ENCODE assay signal across 7 cellular contexts in the genomic region with DNA sequence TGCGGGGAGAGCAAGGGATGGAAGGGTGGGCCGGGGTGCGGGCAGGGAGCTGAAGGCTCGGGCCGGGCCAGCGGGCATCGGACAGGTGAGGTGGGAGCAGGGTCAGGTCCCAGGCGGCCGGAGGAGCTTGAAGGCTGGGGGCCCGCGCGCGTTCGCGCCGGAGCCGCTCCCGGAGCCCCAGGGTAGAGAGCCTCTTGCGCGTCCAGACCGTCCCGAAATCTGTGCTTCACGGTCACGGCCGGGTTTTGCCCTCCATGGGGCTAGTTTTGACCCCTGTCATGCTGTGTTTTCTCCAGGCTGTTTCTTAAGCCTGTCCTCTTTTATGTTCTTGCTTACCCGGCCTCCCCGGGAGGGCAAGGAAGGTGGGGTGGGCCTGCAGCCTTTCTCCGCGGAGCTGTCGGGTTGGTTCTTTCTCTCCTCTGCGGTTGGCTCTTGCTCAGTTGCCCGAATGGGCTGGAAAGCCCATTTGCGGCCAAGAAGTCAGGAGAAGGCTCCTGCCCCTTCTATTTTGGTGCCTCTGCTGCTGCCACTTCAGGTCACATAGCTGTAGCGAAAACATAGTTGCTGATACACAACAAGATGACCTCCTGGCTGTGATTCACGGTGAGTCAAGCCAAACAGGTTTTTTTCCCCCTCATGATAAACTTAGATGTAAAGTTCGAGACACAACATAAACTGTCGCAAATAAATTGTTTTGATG. TPM values are rescaled to one million over a fixed set of nuclear protein-coding genes. Genes with fewer than 3 reads are reported as not detected.
DNase-seq lines count a peak whose midpoint lies in the region; ATAC-seq and TF ChIP-seq lines count a peak whose summit lies in the region.

No MANE protein-coding gene starts in this region.

- H2AFZ ChIP-seq in GM23338: peak overlapping the region; percentile 96

- H3K36me3 Mint-ChIP-seq in GM23338 (ENCODE audit: low read depth) (peaks cover 3% of the 10 kb centered on the region; the same call in 1 of the 3 replicates), neural crest cell (ENCODE audit: low read depth) (no peaks in the 10 kb centered on the region)
- peaks cover 6% of the 10 kb centered on the region for H3K36me3 Mint-ChIP-seq in activated T-cell treated with anti-CD3 and anti-CD28 coated beads, Interleukin-2, amount 50 U/mL, for 4 hours (ENCODE audit: insufficient read depth)

- H3K4me1 Mint-ChIP-seq in GM23338 (peaks cover 21% of the 10 kb centered on the region), neural crest cell (peaks cover 24% of the 10 kb centered on the region)
- H3K4me1 Mint-ChIP-seq in activated T-cell treated with anti-CD3 and anti-CD28 coated beads, Interleukin-2, amount 50 U/mL, for 4 hours (ENCODE audit: low read depth): peaks cover 34% of the 10 kb centered on the region

- H3K27ac ChIP-seq in GM23338 (ENCODE audit: low read depth) (no peak overlapping the region), foreskin keratinocyte (peak overlapping the region; percentile 23)

- ATAC-seq in GM18498 (IDR thresholded peaks at IDR 0.05; ENCODE audit: unreplicated experiment) (peak; percentile 59), GM23338 (peak; percentile 73), foreskin keratinocyte (peak; percentile 77)
- peak; percentile 49 to 51 for ATAC-seq in activated T-cell treated with anti-CD3 and anti-CD28 coated beads, Interleukin-2, amount 50 U/mL, for 4 hours

- TF ChIP-seq RAD21 in Ishikawa (IDR thresholded peaks at IDR 0.05; ENCODE audit: low read depth): no peak

- peaks cover 13% of the 10 kb centered on the region for H4K20me1 ChIP-seq in GM23338 (replicated peaks; ENCODE audit: insufficient read depth)

- TF ChIP-seq CTCF in GM23338 (conservative IDR thresholded peaks at IDR 0.05; ENCODE audit: low read depth in 2 of 2): 0 out of 4 replicates have a peak, but pooled peaks of 1 of the 2 experiments have one; percentile 1
- TF ChIP-seq CTCF in foreskin keratinocyte (conservative IDR thresholded peaks at IDR 0.05): no peak
- no peak for TF ChIP-seq CTCF in neural crest cell (conservative IDR thresholded peaks at IDR 0.05)

- H3F3A ChIP-seq in GM23338 (replicated peaks; ENCODE audit: low read depth): no peaks in the 10 kb centered on the region

- DNase-seq in GM23338 (ENCODE audit: low spot score): peak; percentile 53
- DNase-seq in activated T-cell treated with anti-CD3 and anti-CD28 coated beads, Interleukin-2, amount 50 U/mL, for 4 hours: peak; percentile 5
- DNase-seq in foreskin keratinocyte: peak; percentile 54 to 76
- DNase-seq in neural crest cell (ENCODE audit: low read depth, low spot score): peak; percentile 3
- DNase-seq in 8988T: no peak

- peaks cover 4% of the 10 kb centered on the region; the same call in 1 of the 2 replicates for H3K9me2 ChIP-seq in GM23338 (ENCODE audit: insufficient read depth)

- no peaks in the 10 kb centered on the region for H3K9me3 Mint-ChIP-seq in GM23338
- no peaks in the 10 kb centered on the region for H3K9me3 Mint-ChIP-seq in activated T-cell treated with anti-CD3 and anti-CD28 coated beads, Interleukin-2, amount 50 U/mL, for 4 hours
- no peaks in the 10 kb centered on the region for H3K9me3 Mint-ChIP-seq in neural crest cell

- H3K27me3 ChIP-seq in GM23338 (ENCODE audit: insufficient read depth): no peaks in the 10 kb centered on the region
- peaks cover under 1% of the 10 kb centered on the region for H3K27me3 ChIP-seq in foreskin keratinocyte

- peaks cover 1% of the 10 kb centered on the region for H3K27me3 Mint-ChIP-seq in GM23338 (ENCODE audit: insufficient read depth, low read depth, poor library complexity)
- H3K27me3 Mint-ChIP-seq in activated T-cell treated with anti-CD3 and anti-CD28 coated beads, Interleukin-2, amount 50 U/mL, for 4 hours (ENCODE audit: low read depth): no peaks in the 10 kb centered on the region
- peaks cover 10% of the 10 kb centered on the region for H3K27me3 Mint-ChIP-seq in neural crest cell (ENCODE audit: low read depth)

- H3K36me3 ChIP-seq in GM23338 (ENCODE audit: insufficient read depth): no peaks in the 10 kb centered on the region

- peak overlapping the region; percentile 93 for H3K4me2 ChIP-seq in GM23338

- peaks cover 52% of the 10 kb centered on the region for H3K79me2 ChIP-seq in GM23338 (replicated peaks; ENCODE audit: insufficient read depth)

- peak overlapping the region; percentile 93 for H3K4me3 ChIP-seq in GM23338

- no peak for TF ChIP-seq EP300 in Ishikawa (IDR thresholded peaks at IDR 0.05; ENCODE audit: borderline replicate concordance)

- H3K4me1 ChIP-seq in GM23338 (ENCODE audit: insufficient read depth) (peaks cover 15% of the 10 kb centered on the region), foreskin keratinocyte (peaks cover 4% of the 10 kb centered on the region)

- H3K4me3 Mint-ChIP-seq in GM23338 (peak overlapping the region; percentile 95), neural crest cell (peak overlapping the region; percentile 99)
- peak overlapping the region; percentile 99 for H3K4me3 Mint-ChIP-seq in activated T-cell treated with anti-CD3 and anti-CD28 coated beads, Interleukin-2, amount 50 U/mL, for 4 hours

- peak overlapping the region; percentile 75; the same call in 1 of the 2 replicates for H3K27ac Mint-ChIP-seq in GM23338
- peak overlapping the region; percentile 89 for H3K27ac Mint-ChIP-seq in neural crest cell (ENCODE audit: unreplicated experiment)

TF ChIP-seq in GM23338, 12 proteins besides CTCF, POLR2A, EP300 and RAD21 (continues in another document):
- TF ChIP-seq JUNB (IDR thresholded peaks at IDR 0.05; ENCODE audit: unreplicated experiment): no peak
- TF ChIP-seq ZNF331 (CRISPR knock-in tag; IDR thresholded peaks at IDR 0.05; ENCODE audit: low read depth): no peak

TF ChIP-seq in Ishikawa, 13 proteins besides CTCF, POLR2A, EP300 and RAD21:
- no peak for TF ChIP-seq USF1 (IDR thresholded peaks at IDR 0.05)
- TF ChIP-seq TAF1 (IDR thresholded peaks at IDR 0.05; ENCODE audit: low read depth): peak; percentile 13; the same call in 1 of the 2 replicates
- TF ChIP-seq ZBTB7A (IDR thresholded peaks at IDR 0.05; ENCODE audit: low read depth): peak; percentile 61; the same call in 1 of the 2 replicates

RNA-seq across cellular contexts. Expression of gene UBE2D1, which starts 0.7 kb away (rescaled TPM):
- 39.5 and 43.3 TPM in 2 replicates for total RNA-seq in GM23338 (2014; rRNA removed; shearing (Covaris generic))
- 55.5 and 64.9 TPM in 2 replicates for polyA plus RNA-seq in GM23338 (2016; fragmentation: Nextera tagmentation; extraction: Ambion mirVana)
- 10 to 100 TPM; 13.4 to 16.0 (median 15.7) TPM for total RNA-seq in activated T-cell treated with anti-CD3 and anti-CD28 coated beads, Interleukin-2, amount 50 U/mL, for 4 hours
- 16.4 and 16.6 TPM in 2 replicates for total RNA-seq in foreskin keratinocyte
- polyA plus RNA-seq in foreskin keratinocyte: 16.3 and 19.1 TPM in 2 replicates
- total RNA-seq in neural crest cell: 23.9 and 24.9 TPM in 2 replicates

RNA-seq across cellular contexts. Expression of gene TFAM, which starts 49.8 kb away (rescaled TPM):
- 47.7 and 54.2 TPM in 2 replicates for total RNA-seq in GM23338 (2014; rRNA removed; shearing (Covaris generic))
- 139 and 156 TPM in 2 replicates for polyA plus RNA-seq in GM23338 (2016; fragmentation: Nextera tagmentation; extraction: Ambion mirVana)
- total RNA-seq in activated T-cell treated with anti-CD3 and anti-CD28 coated beads, Interleukin-2, amount 50 U/mL, for 4 hours: 100 to 1,000 TPM; 136 to 157 (median 153) TPM
- total RNA-seq in foreskin keratinocyte: 34.9 and 51.5 TPM in 2 replicates
- polyA plus RNA-seq in foreskin keratinocyte: 12.0 and 21.3 TPM in 2 replicates
- total RNA-seq in neural crest cell: 64.2 and 74.8 TPM in 2 replicates
